9 cellular contexts compared by ENCODE assay signal in the genomic region with DNA sequence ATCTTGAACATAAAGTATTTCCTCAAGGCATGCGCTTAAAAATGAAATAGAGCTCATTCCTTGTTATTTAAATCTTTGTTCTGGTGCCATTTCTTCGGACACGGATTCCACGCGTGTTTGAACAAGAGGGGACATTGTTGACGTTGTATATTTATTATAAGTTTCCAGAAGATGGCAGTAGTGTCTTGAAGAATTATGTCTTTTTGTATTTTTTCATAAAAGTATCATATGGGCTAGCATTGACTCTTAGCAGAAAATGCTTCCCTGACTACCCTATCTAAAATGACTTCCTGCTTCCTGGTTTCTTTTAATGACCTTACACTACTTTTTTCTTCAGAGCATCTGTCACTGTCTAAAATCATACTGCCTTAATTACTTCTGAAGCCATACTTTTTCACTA. TPM values are rescaled to one million over a fixed set of nuclear protein-coding genes. Genes with fewer than 3 reads are reported as not detected.
A peak's percentile ranks its signal among the peaks of the same experiment; 100 is the strongest.
DNase-seq lines count a peak whose midpoint lies in the region; ATAC-seq and TF ChIP-seq lines count a peak whose summit lies in the region.
"Had no signal": no experiment of that assay in that cellular context is flagged by ENCODE, and none has a peak within 500 bp of the region (broad histone marks: within the 10 kb centered on the region; RNA-seq: fewer than 3 reads in every experiment).

No MANE protein-coding gene starts in this region.

- peaks cover 27% of the 10 kb centered on the region for H3K4me1 Mint-ChIP-seq in activated CD4-positive, alpha-beta T cell treated with anti-CD3 and anti-CD28 coated beads for 36 hours
- H3K4me1 Mint-ChIP-seq in chondrocyte (ENCODE audit: low read depth): peaks cover 2% of the 10 kb centered on the region

- no peaks in the 10 kb centered on the region for H3K27me3 Mint-ChIP-seq in activated CD4-positive, alpha-beta T cell treated with anti-CD3 and anti-CD28 coated beads for 36 hours
- no peaks in the 10 kb centered on the region for H3K27me3 Mint-ChIP-seq in chondrocyte (ENCODE audit: low read depth)

- ATAC-seq in activated CD4-positive, alpha-beta T cell treated with anti-CD3 and anti-CD28 coated beads for 36 hours: peak; percentile 50
- ATAC-seq in HG03108 (IDR thresholded peaks at IDR 0.05; ENCODE audit: unreplicated experiment) (no peak), HG02642 (IDR thresholded peaks at IDR 0.05; ENCODE audit: poor library complexity, unreplicated experiment) (no peak)

- no peak overlapping the region for H3K27ac ChIP-seq in neural cell (ENCODE audit: low read length)

- H4K20me1 ChIP-seq in Loucy (ENCODE audit: insufficient read depth, low read length, poor library complexity, severe bottlenecking): no peaks in the 10 kb centered on the region
- no peaks in the 10 kb centered on the region for H4K20me1 ChIP-seq in neural cell (ENCODE audit: insufficient read depth)

- H3K36me3 Mint-ChIP-seq in activated CD4-positive, alpha-beta T cell treated with anti-CD3 and anti-CD28 coated beads for 36 hours (ENCODE audit: low read depth): peaks cover 57% of the 10 kb centered on the region
- H3K36me3 Mint-ChIP-seq in chondrocyte (ENCODE audit: low read depth): peaks cover 31% of the 10 kb centered on the region

- H3K36me3 ChIP-seq in Loucy (ENCODE audit: insufficient read depth, low read length) (peaks cover 51% of the 10 kb centered on the region), neural cell (ENCODE audit: insufficient read depth, low read length) (peaks cover 16% of the 10 kb centered on the region)

- CTCF ChIA-PET in activated CD4-positive, alpha-beta T cell treated with anti-CD3 and anti-CD28 coated beads for 36 hours (lab: Charles Lee): interaction anchor here (0.7 to 2.9 kb wide), 16 partner anchors 9 to 299 kb away, joined by 3 to 18 read pairs (median 4); no protein-coding TSS in a partner anchor

- H3K4me3 Mint-ChIP-seq in activated CD4-positive, alpha-beta T cell treated with anti-CD3 and anti-CD28 coated beads for 36 hours: no peak overlapping the region
- no peak overlapping the region for H3K4me3 Mint-ChIP-seq in chondrocyte (ENCODE audit: unreplicated experiment)

- H3K27me3 ChIP-seq in Loucy (ENCODE audit: insufficient read depth, low read length, poor library complexity, severe bottlenecking) (no peaks in the 10 kb centered on the region), neural cell (ENCODE audit: insufficient read depth, low read depth, low read length) (no peaks in the 10 kb centered on the region)

- H3F3A ChIP-seq in Loucy (ENCODE audit: low read depth): peaks cover 4% of the 10 kb centered on the region; the same call in 1 of the 2 replicates
- H3F3A ChIP-seq in neural cell (ENCODE audit: insufficient read depth, low read length, poor library complexity, severe bottlenecking): peaks cover 3% of the 10 kb centered on the region

- POLR2A ChIA-PET in activated CD4-positive, alpha-beta T cell treated with anti-CD3 and anti-CD28 coated beads for 36 hours (lab: Charles Lee): interaction anchor here (0.7 kb wide), 1 partner anchor 60 kb away, joined by 3 read pairs; no protein-coding TSS in a partner anchor

- intact Hi-C loops in activated CD4-positive, alpha-beta T cell treated with anti-CD3 and anti-CD28 coated beads for 36 hours (cut with DNase I, micrococcal nuclease): loop anchor here (1.0 kb wide), 2 partner anchors 128 to 246 kb away; no protein-coding TSS in a partner anchor

- no peak overlapping the region for H3K4me3 ChIP-seq in Loucy (ENCODE audit: low read length, poor library complexity, severe bottlenecking)
- H3K4me3 ChIP-seq in neural cell (ENCODE audit: low read length): no peak overlapping the region

- H3K4me2 ChIP-seq in Loucy (ENCODE audit: low read depth, low read length, poor library complexity, severe bottlenecking): peak overlapping the region; percentile 31
- no peak overlapping the region for H3K4me2 ChIP-seq in neural cell (ENCODE audit: low read length)

- peak overlapping the region; percentile 18 for H3K9ac ChIP-seq in Loucy (ENCODE audit: low read depth, low read length, poor library complexity, severe bottlenecking)
- no peak overlapping the region for H3K9ac ChIP-seq in neural cell (ENCODE audit: low read length)

- H3K27ac Mint-ChIP-seq in activated CD4-positive, alpha-beta T cell treated with anti-CD3 and anti-CD28 coated beads for 36 hours: no peak overlapping the region
- peak overlapping the region; percentile 28 for H3K27ac Mint-ChIP-seq in chondrocyte (ENCODE audit: unreplicated experiment)

- H3K9me2 ChIP-seq in Loucy (replicated peaks; ENCODE audit: low read depth, low read length) (no peaks in the 10 kb centered on the region), neural cell (ENCODE audit: insufficient read depth, low read length) (no peaks in the 10 kb centered on the region)

- H2AFZ ChIP-seq in Loucy (ENCODE audit: low read length): no peak overlapping the region
- H2AFZ ChIP-seq in neural cell (ENCODE audit: low read depth, low read length): no peak overlapping the region

- H3K79me2 ChIP-seq in Loucy (ENCODE audit: insufficient read depth, low read length): no peaks in the 10 kb centered on the region
- H3K79me2 ChIP-seq in neural cell (replicated peaks; ENCODE audit: insufficient read depth, low read length): no peaks in the 10 kb centered on the region

- no peaks in the 10 kb centered on the region for H3K9me3 Mint-ChIP-seq in activated CD4-positive, alpha-beta T cell treated with anti-CD3 and anti-CD28 coated beads for 36 hours (ENCODE audit: low read depth)
- no peaks in the 10 kb centered on the region for H3K9me3 Mint-ChIP-seq in chondrocyte (ENCODE audit: low read depth)

- H3K9me3 ChIP-seq in Loucy (ENCODE audit: insufficient read depth, low read depth, low read length) (no peaks in the 10 kb centered on the region), neural cell (ENCODE audit: low read length) (no peaks in the 10 kb centered on the region)

- TF ChIP-seq CTCF in Loucy (conservative IDR thresholded peaks at IDR 0.05; ENCODE audit: low read length) (peak; percentile 63), chondrocyte (IDR thresholded peaks at IDR 0.05) (peak; percentile 79), neural cell (IDR thresholded peaks at IDR 0.05; ENCODE audit: poor library complexity, severe bottlenecking) (peak; percentile 55)

- no peak for DNase-seq in activated CD4-positive, alpha-beta T cell treated with anti-CD3 and anti-CD28 coated beads for 36 hours
- DNase-seq in activated CD4-positive, alpha-beta T cell treated with anti-CD3 and anti-CD28 coated beads for 4 hours: no peak
- DNase-seq in chondrocyte (ENCODE audit: low spot score): no peak
- no peak for DNase-seq in NCI-H774 (lab: John Stamatoyannopoulos, UW)
- DNase-seq: GDM1 had no signal

- peaks cover 12% of the 10 kb centered on the region for H3K4me1 ChIP-seq in Loucy (ENCODE audit: insufficient read depth, low read length, poor library complexity, severe bottlenecking)

- no peak for TF ChIP-seq EP300 in neural cell (conservative IDR thresholded peaks at IDR 0.05; ENCODE audit: poor library complexity, severe bottlenecking)

- TF ChIP-seq RAD21 in neural cell (conservative IDR thresholded peaks at IDR 0.05): peak; percentile 50

TF ChIP-seq in neural cell, 6 proteins besides CTCF, POLR2A, EP300 and RAD21:
- TF ChIP-seq EZH2 (IDR thresholded peaks at IDR 0.05; ENCODE audit: borderline replicate concordance, insufficient read depth, low read length, poor library complexity, severe bottlenecking) (no peak), POLR2AphosphoS5 (IDR thresholded peaks at IDR 0.05) (no peak), SMC3 (conservative IDR thresholded peaks at IDR 0.05; ENCODE audit: poor library complexity) (peak; percentile 52), MXI1 (conservative IDR thresholded peaks at IDR 0.05; ENCODE audit: poor library complexity, severe bottlenecking) (no peak), TAF1 (IDR thresholded peaks at IDR 0.05; ENCODE audit: low read depth) (no peak)
- TF ChIP-seq, protein P1, sequence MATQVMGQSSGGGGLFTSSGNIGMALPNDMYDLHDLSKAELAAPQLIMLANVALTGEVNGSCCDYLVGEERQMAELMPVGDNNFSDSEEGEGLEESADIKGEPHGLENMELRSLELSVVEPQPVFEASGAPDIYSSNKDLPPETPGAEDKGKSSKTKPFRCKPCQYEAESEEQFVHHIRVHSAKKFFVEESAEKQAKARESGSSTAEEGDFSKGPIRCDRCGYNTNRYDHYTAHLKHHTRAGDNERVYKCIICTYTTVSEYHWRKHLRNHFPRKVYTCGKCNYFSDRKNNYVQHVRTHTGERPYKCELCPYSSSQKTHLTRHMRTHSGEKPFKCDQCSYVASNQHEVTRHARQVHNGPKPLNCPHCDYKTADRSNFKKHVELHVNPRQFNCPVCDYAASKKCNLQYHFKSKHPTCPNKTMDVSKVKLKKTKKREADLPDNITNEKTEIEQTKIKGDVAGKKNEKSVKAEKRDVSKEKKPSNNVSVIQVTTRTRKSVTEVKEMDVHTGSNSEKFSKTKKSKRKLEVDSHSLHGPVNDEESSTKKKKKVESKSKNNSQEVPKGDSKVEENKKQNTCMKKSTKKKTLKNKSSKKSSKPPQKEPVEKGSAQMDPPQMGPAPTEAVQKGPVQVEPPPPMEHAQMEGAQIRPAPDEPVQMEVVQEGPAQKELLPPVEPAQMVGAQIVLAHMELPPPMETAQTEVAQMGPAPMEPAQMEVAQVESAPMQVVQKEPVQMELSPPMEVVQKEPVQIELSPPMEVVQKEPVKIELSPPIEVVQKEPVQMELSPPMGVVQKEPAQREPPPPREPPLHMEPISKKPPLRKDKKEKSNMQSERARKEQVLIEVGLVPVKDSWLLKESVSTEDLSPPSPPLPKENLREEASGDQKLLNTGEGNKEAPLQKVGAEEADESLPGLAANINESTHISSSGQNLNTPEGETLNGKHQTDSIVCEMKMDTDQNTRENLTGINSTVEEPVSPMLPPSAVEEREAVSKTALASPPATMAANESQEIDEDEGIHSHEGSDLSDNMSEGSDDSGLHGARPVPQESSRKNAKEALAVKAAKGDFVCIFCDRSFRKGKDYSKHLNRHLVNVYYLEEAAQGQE (IDR thresholded peaks at IDR 0.05; ENCODE audit: borderline replicate concordance): no peak

RNA-seq across cellular contexts. Expression of a gene that starts 20.4 kb away (rescaled TPM):
- total RNA-seq in activated CD4-positive, alpha-beta T cell treated with anti-CD3 and anti-CD28 coated beads for 36 hours: 10 to 100 TPM; 33.0 to 48.8 TPM
- 43.1 to 55.2 TPM (median 45.6 TPM) in 3 replicates for total RNA-seq in chondrocyte
- polyA plus RNA-seq in neural cell: 61.7 and 68.7 TPM in 2 replicates
- polyA minus RNA-seq in neural cell: 133 and 139 TPM in 2 replicates

RNA-seq across cellular contexts. Expression of a gene that starts 50.1 kb away (rescaled TPM):
- total RNA-seq in activated CD4-positive, alpha-beta T cell treated with anti-CD3 and anti-CD28 coated beads for 36 hours: 100 to 1,000 TPM in 1 of 2 experiments, 10 to 100 TPM in 1; 99.2 to 109 TPM
- total RNA-seq in chondrocyte: 0.27 to 0.72 TPM (median 0.40 TPM) in 3 replicates
- not detected in 2 replicates for polyA plus RNA-seq in neural cell
- polyA minus RNA-seq in neural cell: under 0.01 TPM in 1 of 2 replicates, not detected in the other

Comparison
In these comparisons a context has a peak if more than half of its experiments do, and no peak if none do; other contexts are left out.
1. RNA of a gene that starts 50.1 kb away (total RNA-seq): 99.2 to 109 TPM in activated CD4-positive, alpha-beta T cell treated with anti-CD3 and anti-CD28 coated beads for 36 hours; 0.27 to 0.72 TPM in chondrocyte; every median in the first group is over 10 times any median in the second.
2. Peak in every context shown above with its lines, with median percentiles within 50 percentile points of each other: CTCF ChIP-seq.